In genomic region chr20:54207743-54208491, GRCh38 we compare ENCODE assay signal across 1 cellular context.
TF ChIP-seq lines count a peak whose summit lies in the region.

TSS of gene PFDN4 (plus strand) at chr20:54208087. CDS start at chr20:54208101, 14 bp downstream.

TF ChIP-seq in HepG2, 621 proteins besides CTCF, POLR2A, EP300 and RAD21 (continued from another document and continues in another):
- no peak for TF ChIP-seq ZBTB40 (IDR thresholded peaks at IDR 0.05)
- TF ChIP-seq ZBTB40 (CRISPR knock-in tag; IDR thresholded peaks at IDR 0.05) = peak; percentile 82
- 0 out of 2 replicates have a peak, but pooled peaks have one; percentile 46 for TF ChIP-seq ZNF878 (CRISPR knock-in tag; IDR thresholded peaks at IDR 0.05)
- 0 out of 2 replicates have a peak, but pooled peaks have one; percentile 79 for TF ChIP-seq THAP8 (CRISPR knock-in tag; IDR thresholded peaks at IDR 0.05; ENCODE audit: borderline replicate concordance)
- TF ChIP-seq ZNF232 (CRISPR knock-in tag; IDR thresholded peaks at IDR 0.05; ENCODE audit: borderline replicate concordance) = no peak; the same call in 1 of the 2 replicates
- TF ChIP-seq CCDC6 (CRISPR knock-in tag; IDR thresholded peaks at IDR 0.05) = peak; percentile 84; the same call in 1 of the 2 replicates
- TF ChIP-seq ZNF20 (CRISPR knock-in tag; IDR thresholded peaks at IDR 0.05) = no peak
- TF ChIP-seq THAP7 (CRISPR knock-in tag; IDR thresholded peaks at IDR 0.05) = 0 out of 2 replicates have a peak, but pooled peaks have one; percentile 62
- no peak; the same call in 1 of the 2 replicates for TF ChIP-seq ATF2 (CRISPR knock-in tag; IDR thresholded peaks at IDR 0.05)
- TF ChIP-seq IKZF4 (CRISPR knock-in tag; IDR thresholded peaks at IDR 0.05; ENCODE audit: borderline replicate concordance, low read depth, not compliant biosample characterization) = peak; percentile 69
- peak; percentile 99 for TF ChIP-seq U2AF1 (optimal IDR thresholded peaks at IDR 0.05; ENCODE audit: low read depth, low read length)
- TF ChIP-seq ZNF674 (CRISPR knock-in tag; IDR thresholded peaks at IDR 0.05; ENCODE audit: low read depth) = peak; percentile 97; the same call in 1 of the 2 replicates
- TF ChIP-seq NFIB (CRISPR knock-in tag; IDR thresholded peaks at IDR 0.05; ENCODE audit: borderline replicate concordance) = no peak
- peak; percentile 45; the same call in 1 of the 2 replicates for TF ChIP-seq ZNF143 (CRISPR knock-in tag; IDR thresholded peaks at IDR 0.05)
- TF ChIP-seq MAFF (IDR thresholded peaks at IDR 0.05; ENCODE audit: low read depth, low read length) = peak; percentile 23; the same call in 1 of the 2 replicates
- 0 out of 2 replicates have a peak, but pooled peaks have one; percentile 22 for TF ChIP-seq ZSCAN30 (CRISPR knock-in tag; IDR thresholded peaks at IDR 0.05)
- TF ChIP-seq, protein P1, sequence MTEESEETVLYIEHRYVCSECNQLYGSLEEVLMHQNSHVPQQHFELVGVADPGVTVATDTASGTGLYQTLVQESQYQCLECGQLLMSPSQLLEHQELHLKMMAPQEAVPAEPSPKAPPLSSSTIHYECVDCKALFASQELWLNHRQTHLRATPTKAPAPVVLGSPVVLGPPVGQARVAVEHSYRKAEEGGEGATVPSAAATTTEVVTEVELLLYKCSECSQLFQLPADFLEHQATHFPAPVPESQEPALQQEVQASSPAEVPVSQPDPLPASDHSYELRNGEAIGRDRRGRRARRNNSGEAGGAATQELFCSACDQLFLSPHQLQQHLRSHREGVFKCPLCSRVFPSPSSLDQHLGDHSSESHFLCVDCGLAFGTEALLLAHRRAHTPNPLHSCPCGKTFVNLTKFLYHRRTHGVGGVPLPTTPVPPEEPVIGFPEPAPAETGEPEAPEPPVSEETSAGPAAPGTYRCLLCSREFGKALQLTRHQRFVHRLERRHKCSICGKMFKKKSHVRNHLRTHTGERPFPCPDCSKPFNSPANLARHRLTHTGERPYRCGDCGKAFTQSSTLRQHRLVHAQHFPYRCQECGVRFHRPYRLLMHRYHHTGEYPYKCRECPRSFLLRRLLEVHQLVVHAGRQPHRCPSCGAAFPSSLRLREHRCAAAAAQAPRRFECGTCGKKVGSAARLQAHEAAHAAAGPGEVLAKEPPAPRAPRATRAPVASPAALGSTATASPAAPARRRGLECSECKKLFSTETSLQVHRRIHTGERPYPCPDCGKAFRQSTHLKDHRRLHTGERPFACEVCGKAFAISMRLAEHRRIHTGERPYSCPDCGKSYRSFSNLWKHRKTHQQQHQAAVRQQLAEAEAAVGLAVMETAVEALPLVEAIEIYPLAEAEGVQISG (CRISPR knock-in tag; IDR thresholded peaks at IDR 0.05) = peak; percentile 89
- TF ChIP-seq, protein P2, sequence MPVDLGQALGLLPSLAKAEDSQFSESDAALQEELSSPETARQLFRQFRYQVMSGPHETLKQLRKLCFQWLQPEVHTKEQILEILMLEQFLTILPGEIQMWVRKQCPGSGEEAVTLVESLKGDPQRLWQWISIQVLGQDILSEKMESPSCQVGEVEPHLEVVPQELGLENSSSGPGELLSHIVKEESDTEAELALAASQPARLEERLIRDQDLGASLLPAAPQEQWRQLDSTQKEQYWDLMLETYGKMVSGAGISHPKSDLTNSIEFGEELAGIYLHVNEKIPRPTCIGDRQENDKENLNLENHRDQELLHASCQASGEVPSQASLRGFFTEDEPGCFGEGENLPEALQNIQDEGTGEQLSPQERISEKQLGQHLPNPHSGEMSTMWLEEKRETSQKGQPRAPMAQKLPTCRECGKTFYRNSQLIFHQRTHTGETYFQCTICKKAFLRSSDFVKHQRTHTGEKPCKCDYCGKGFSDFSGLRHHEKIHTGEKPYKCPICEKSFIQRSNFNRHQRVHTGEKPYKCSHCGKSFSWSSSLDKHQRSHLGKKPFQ (CRISPR knock-in tag; IDR thresholded peaks at IDR 0.05; ENCODE audit: insufficient replicate concordance) = no peak
- TF ChIP-seq FOSL1 (CRISPR knock-in tag; IDR thresholded peaks at IDR 0.05; ENCODE audit: borderline replicate concordance) = peak; percentile 38; the same call in 1 of the 2 replicates
- peak; percentile 72; the same call in 1 of the 2 replicates for TF ChIP-seq MIER2 (CRISPR knock-in tag; IDR thresholded peaks at IDR 0.05)
- TF ChIP-seq GLI4 (CRISPR knock-in tag; IDR thresholded peaks at IDR 0.05; ENCODE audit: borderline replicate concordance) = peak; percentile 97
- TF ChIP-seq, protein P3, sequence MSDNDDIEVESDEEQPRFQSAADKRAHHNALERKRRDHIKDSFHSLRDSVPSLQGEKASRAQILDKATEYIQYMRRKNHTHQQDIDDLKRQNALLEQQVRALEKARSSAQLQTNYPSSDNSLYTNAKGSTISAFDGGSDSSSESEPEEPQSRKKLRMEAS (IDR thresholded peaks at IDR 0.05) = peak; percentile 99
- TF ChIP-seq SP1 (IDR thresholded peaks at IDR 0.05) = no peak
- peak; percentile 79 for TF ChIP-seq SP1 (CRISPR knock-in tag; IDR thresholded peaks at IDR 0.05)
- TF ChIP-seq ZNF644 (CRISPR knock-in tag; IDR thresholded peaks at IDR 0.05; ENCODE audit: low read depth) = peak; percentile 85
- TF ChIP-seq, protein P4, sequence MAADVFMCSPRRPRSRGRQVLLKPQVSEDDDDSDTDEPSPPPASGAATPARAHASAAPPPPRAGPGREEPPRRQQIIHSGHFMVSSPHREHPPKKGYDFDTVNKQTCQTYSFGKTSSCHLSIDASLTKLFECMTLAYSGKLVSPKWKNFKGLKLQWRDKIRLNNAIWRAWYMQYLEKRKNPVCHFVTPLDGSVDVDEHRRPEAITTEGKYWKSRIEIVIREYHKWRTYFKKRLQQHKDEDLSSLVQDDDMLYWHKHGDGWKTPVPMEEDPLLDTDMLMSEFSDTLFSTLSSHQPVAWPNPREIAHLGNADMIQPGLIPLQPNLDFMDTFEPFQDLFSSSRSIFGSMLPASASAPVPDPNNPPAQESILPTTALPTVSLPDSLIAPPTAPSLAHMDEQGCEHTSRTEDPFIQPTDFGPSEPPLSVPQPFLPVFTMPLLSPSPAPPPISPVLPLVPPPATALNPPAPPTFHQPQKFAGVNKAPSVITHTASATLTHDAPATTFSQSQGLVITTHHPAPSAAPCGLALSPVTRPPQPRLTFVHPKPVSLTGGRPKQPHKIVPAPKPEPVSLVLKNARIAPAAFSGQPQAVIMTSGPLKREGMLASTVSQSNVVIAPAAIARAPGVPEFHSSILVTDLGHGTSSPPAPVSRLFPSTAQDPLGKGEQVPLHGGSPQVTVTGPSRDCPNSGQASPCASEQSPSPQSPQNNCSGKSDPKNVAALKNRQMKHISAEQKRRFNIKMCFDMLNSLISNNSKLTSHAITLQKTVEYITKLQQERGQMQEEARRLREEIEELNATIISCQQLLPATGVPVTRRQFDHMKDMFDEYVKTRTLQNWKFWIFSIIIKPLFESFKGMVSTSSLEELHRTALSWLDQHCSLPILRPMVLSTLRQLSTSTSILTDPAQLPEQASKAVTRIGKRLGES (CRISPR knock-in tag; IDR thresholded peaks at IDR 0.05; ENCODE audit: borderline replicate concordance) = no peak
- peak; percentile 70 for TF ChIP-seq RFX5 (IDR thresholded peaks at IDR 0.05; ENCODE audit: low read depth, low read length)
- no peak; the same call in 1 of the 2 replicates for TF ChIP-seq KLF13 (CRISPR knock-in tag; IDR thresholded peaks at IDR 0.05)
- no peak; the same call in 1 of the 2 replicates for TF ChIP-seq ZFP36L1 (CRISPR knock-in tag; IDR thresholded peaks at IDR 0.05)
- TF ChIP-seq DNMT1 (CRISPR knock-in tag; IDR thresholded peaks at IDR 0.05) = no peak
- TF ChIP-seq ZNF530 (CRISPR knock-in tag; IDR thresholded peaks at IDR 0.05; ENCODE audit: low read depth) = no peak
- TF ChIP-seq ATM (IDR thresholded peaks at IDR 0.05; ENCODE audit: borderline replicate concordance) = no peak
- no peak for TF ChIP-seq USF2 (IDR thresholded peaks at IDR 0.05; ENCODE audit: low read depth, low read length)
- no peak; the same call in 1 of the 2 replicates for TF ChIP-seq USF2 (CRISPR knock-in tag; IDR thresholded peaks at IDR 0.05; ENCODE audit: borderline replicate concordance)
